8 cellular contexts compared by ENCODE assay signal in genomic region chr4:163048447-163048846, GRCh38.
DNase-seq lines count a peak whose midpoint lies in the region; ATAC-seq and TF ChIP-seq lines count a peak whose summit lies in the region.

No MANE protein-coding gene starts in this region.

- no peak for TF ChIP-seq CTCF in activated CD8-positive, alpha-beta T cell treated with anti-CD3 and anti-CD28 coated beads for 36 hours (IDR thresholded peaks at IDR 0.05)

- H3K9me3 Mint-ChIP-seq in activated naive CD4-positive, alpha-beta T cell treated with anti-CD3 and anti-CD28 coated beads for 36 hours: no peaks in the 10 kb centered on the region
- no peaks in the 10 kb centered on the region for H3K9me3 Mint-ChIP-seq in activated CD8-positive, alpha-beta T cell treated with anti-CD3 and anti-CD28 coated beads for 36 hours

- CTCF ChIA-PET in activated naive CD4-positive, alpha-beta T cell treated with anti-CD3 and anti-CD28 coated beads for 36 hours (lab: Charles Lee): interaction anchor here (0.7 to 1.3 kb wide), 2 partner anchors 10 to 36 kb away, joined by 3 to 5 read pairs; no protein-coding TSS in a partner anchor
- CTCF ChIA-PET in activated CD8-positive, alpha-beta T cell treated with anti-CD3 and anti-CD28 coated beads for 36 hours (lab: Charles Lee): no interaction called here

- POLR2A ChIA-PET in activated CD8-positive, alpha-beta T cell treated with anti-CD3 and anti-CD28 coated beads for 36 hours (lab: Charles Lee): no interaction called here

- no peaks in the 10 kb centered on the region for H3K36me3 Mint-ChIP-seq in activated naive CD4-positive, alpha-beta T cell treated with anti-CD3 and anti-CD28 coated beads for 36 hours (ENCODE audit: low read depth)
- no peaks in the 10 kb centered on the region for H3K36me3 Mint-ChIP-seq in activated CD8-positive, alpha-beta T cell treated with anti-CD3 and anti-CD28 coated beads for 36 hours (ENCODE audit: low read depth)

- no peak overlapping the region for H3K27ac Mint-ChIP-seq in activated naive CD4-positive, alpha-beta T cell treated with anti-CD3 and anti-CD28 coated beads for 36 hours
- no peak overlapping the region for H3K27ac Mint-ChIP-seq in activated CD8-positive, alpha-beta T cell treated with anti-CD3 and anti-CD28 coated beads for 36 hours

- intact Hi-C loops in activated naive CD4-positive, alpha-beta T cell treated with anti-CD3 and anti-CD28 coated beads for 36 hours (cut with micrococcal nuclease): loop anchor here (1.0 kb wide), 2 partner anchors 284 to 500 kb away; partner anchors contain the start of gene NPY1R
- intact Hi-C loops in activated CD8-positive, alpha-beta T cell treated with anti-CD3 and anti-CD28 coated beads for 36 hours (cut with micrococcal nuclease): no loop called here

- DNase-seq in activated naive CD4-positive, alpha-beta T cell treated with anti-CD3 and anti-CD28 coated beads for 36 hours: peak; percentile 23
- no peak for DNase-seq in activated naive CD4-positive, alpha-beta T cell treated with anti-CD3 and anti-CD28 coated beads, Interleukin-2, amount 50 U/mL, for 16 hours
- DNase-seq in HuH-7 (ENCODE audit: low spot score) (peak; percentile 31), left lobe of liver (ENCODE audit: low spot score) (no peak), G401 (ENCODE audit: low spot score) (no peak)
- DNase-seq in activated CD8-positive, alpha-beta T cell treated with anti-CD3 and anti-CD28 coated beads for 36 hours: peak; percentile 15

- no peaks in the 10 kb centered on the region for H3K4me1 Mint-ChIP-seq in activated naive CD4-positive, alpha-beta T cell treated with anti-CD3 and anti-CD28 coated beads for 36 hours (ENCODE audit: low read depth)
- no peaks in the 10 kb centered on the region for H3K4me1 Mint-ChIP-seq in activated CD8-positive, alpha-beta T cell treated with anti-CD3 and anti-CD28 coated beads for 36 hours (ENCODE audit: low read depth)

- peaks cover 16% of the 10 kb centered on the region for H3K27me3 Mint-ChIP-seq in activated naive CD4-positive, alpha-beta T cell treated with anti-CD3 and anti-CD28 coated beads for 36 hours (ENCODE audit: low read depth)
- H3K27me3 Mint-ChIP-seq in activated CD8-positive, alpha-beta T cell treated with anti-CD3 and anti-CD28 coated beads for 36 hours: peaks cover 6% of the 10 kb centered on the region

- in situ Hi-C loops in G401 (cut with HindIII; ENCODE audit: low sequenced_read_pairs): no loop called here

- no peak overlapping the region for H3K4me3 Mint-ChIP-seq in activated naive CD4-positive, alpha-beta T cell treated with anti-CD3 and anti-CD28 coated beads for 36 hours
- no peak overlapping the region for H3K4me3 Mint-ChIP-seq in activated CD8-positive, alpha-beta T cell treated with anti-CD3 and anti-CD28 coated beads for 36 hours

- ATAC-seq in GM21723 (IDR thresholded peaks at IDR 0.05; ENCODE audit: unreplicated experiment) (peak; percentile 76), left lobe of liver (peak; percentile 82), HG03280 (IDR thresholded peaks at IDR 0.05; ENCODE audit: unreplicated experiment) (no peak)
- no peak for ATAC-seq in activated CD8-positive, alpha-beta T cell treated with anti-CD3 and anti-CD28 coated beads for 36 hours

Comparison
In these comparisons a context has a peak if more than half of its experiments do, and no peak if none do; other contexts are left out.
1. DNase-seq: peak in activated naive CD4-positive, alpha-beta T cell treated with anti-CD3 and anti-CD28 coated beads for 36 hours (single experiment), HuH-7 (single experiment) and activated CD8-positive, alpha-beta T cell treated with anti-CD3 and anti-CD28 coated beads for 36 hours (single experiment); none in activated naive CD4-positive, alpha-beta T cell treated with anti-CD3 and anti-CD28 coated beads, Interleukin-2, amount 50 U/mL, for 16 hours (single experiment), left lobe of liver (single experiment) and G401 (single experiment).
2. ATAC-seq: peak in GM21723 (single experiment) and left lobe of liver (single experiment); none in activated CD8-positive, alpha-beta T cell treated with anti-CD3 and anti-CD28 coated beads for 36 hours (single experiment) and HG03280 (single experiment).